Comparison of ENCODE assay signal across 15 cellular contexts in genomic region chr11:18780329-18780728, GRCh38. TPM values are rescaled to one million over a fixed set of nuclear protein-coding genes. Genes with fewer than 3 reads are reported as not detected.
"Had no signal": no experiment of that assay in that cellular context is flagged by ENCODE, and none has a peak within 500 bp of the region (broad histone marks: within the 10 kb centered on the region; RNA-seq: fewer than 3 reads in every experiment).

No MANE protein-coding gene starts in this region.

- H3K36me3 Mint-ChIP-seq: natural killer cell had no signal

- H3K27ac ChIP-seq: ascending aorta, psoas muscle, right lobe of liver, SJSA1, spleen, thyroid gland had no signal

- H3K4me3 Mint-ChIP-seq: activated naive CD4-positive, alpha-beta T cell treated with anti-CD3 and anti-CD28 coated beads, Interleukin-2, amount 10 ng/mL, durations not matched to agents 7 days and 5 days; activated T-helper 17 cell treated with anti-CD3 and anti-CD28 coated beads, Interleukin-2, amount 50 U/mL, for 72 hours; natural killer cell had no signal

- H3K36me3 ChIP-seq: ascending aorta, right lobe of liver, SJSA1, spleen, thyroid gland had no signal

- H3K9me3 Mint-ChIP-seq: natural killer cell had no signal

- H3K27me3 ChIP-seq: ascending aorta, right lobe of liver, SJSA1, spleen, thyroid gland had no signal

- H3K27me3 Mint-ChIP-seq: activated T-helper 17 cell treated with anti-CD3 and anti-CD28 coated beads, Interleukin-2, amount 50 U/mL, for 72 hours had no signal

- H3K9me3 ChIP-seq: ascending aorta, psoas muscle, right lobe of liver, SJSA1, spleen, thyroid gland had no signal

- H3K4me3 ChIP-seq: ascending aorta, psoas muscle, right lobe of liver, SJSA1, spleen, thyroid gland had no signal

- H3K27ac Mint-ChIP-seq: activated naive CD4-positive, alpha-beta T cell treated with anti-CD3 and anti-CD28 coated beads, Interleukin-2, amount 10 ng/mL, durations not matched to agents 7 days and 5 days; activated T-helper 17 cell treated with anti-CD3 and anti-CD28 coated beads, Interleukin-2, amount 50 U/mL, for 72 hours; natural killer cell had no signal

- H3K4me1 ChIP-seq: ascending aorta, psoas muscle, right lobe of liver, SJSA1, thyroid gland had no signal

- DNase-seq: activated CD4-positive, CD25-positive, alpha-beta regulatory T cell treated with anti-CD3 and anti-CD28 coated beads, Interleukin-2, amount 50 U/mL, for 72 hours; activated naive CD4-positive, alpha-beta T cell treated with anti-CD3 and anti-CD28 coated beads, Interleukin-2, amount 10 ng/mL, durations not matched to agents 7 days and 5 days; foreskin fibroblast; islet precursor cell; natural killer cell; psoas muscle; right lobe of liver; spleen; thyroid gland had no signal

- ATAC-seq: activated T-helper 17 cell treated with anti-CD3 and anti-CD28 coated beads, Interleukin-2, amount 50 U/mL, for 72 hours; left lobe of liver; natural killer cell; psoas muscle had no signal

RNA-seq across cellular contexts. Expression of gene PTPN5, which starts 11.3 kb away (rescaled TPM):
- total RNA-seq: activated T-helper 17 cell treated with anti-CD3 and anti-CD28 coated beads, Interleukin-2, amount 50 U/mL, for 72 hours; bronchial epithelial cell; left lobe of liver; natural killer cell; right lobe of liver; SJSA1; T-helper 2 cell treated with Interferon-gamma antibody and Interleukin-4, amounts not matched to agents 100 ng/mL and 5 ng/mL, for 36 hours had no signal

RNA-seq across cellular contexts. Expression of gene IGSF22, which starts 54.3 kb away (rescaled TPM):
- total RNA-seq: ascending aorta, SJSA1 had no signal
